ENCODE assay signal across 11 cellular contexts in the genomic region with DNA sequence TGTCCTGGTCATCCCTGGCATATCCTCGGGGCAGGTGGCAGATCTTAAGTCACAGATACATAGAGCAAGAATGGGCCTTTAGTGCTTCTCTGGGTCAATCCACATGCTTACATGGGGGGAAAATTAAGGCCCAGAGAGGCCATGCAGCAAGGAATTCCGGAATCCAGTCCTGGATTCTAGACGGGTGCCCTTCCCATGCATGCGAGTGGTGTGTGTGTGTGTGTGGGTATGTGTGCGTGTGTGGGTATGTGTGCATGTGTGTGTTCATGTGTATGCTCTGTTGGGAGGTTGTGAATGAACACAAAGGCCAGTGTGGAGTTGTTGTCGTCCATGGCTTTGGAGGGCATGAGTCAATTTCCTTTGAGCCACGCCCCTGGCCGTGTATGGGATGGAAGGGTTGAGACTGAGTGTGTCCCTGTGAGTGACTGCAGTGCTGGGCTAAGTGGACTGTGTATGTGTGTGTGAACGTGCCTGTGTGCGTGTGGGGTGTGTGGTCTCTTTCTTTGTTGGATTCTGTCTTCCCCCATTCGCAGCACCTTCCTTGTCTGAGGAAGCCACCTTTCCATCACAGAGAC. TPM values are rescaled to one million over a fixed set of nuclear protein-coding genes. Genes with fewer than 3 reads are reported as not detected.
DNase-seq lines count a peak whose midpoint lies in the region; ATAC-seq and TF ChIP-seq lines count a peak whose summit lies in the region.
"Had no signal": no experiment of that assay in that cellular context is flagged by ENCODE, and none has a peak within 500 bp of the region (broad histone marks: within the 10 kb centered on the region; RNA-seq: fewer than 3 reads in every experiment).

No MANE protein-coding gene starts in this region.

- H4K8ac ChIP-seq in IMR-90 (ENCODE audit: low read depth in 2 of 2, low read length in 2 of 2) (peak overlapping the region; percentile 3 to 77; a peak in 3 of 4 replicates), mesendoderm (ENCODE audit: low read depth, low read length) (no peak overlapping the region)

- H3K36me3 Mint-ChIP-seq in Calu3 (ENCODE audit: insufficient read depth, unreplicated experiment): peaks cover 6% of the 10 kb centered on the region
- H3K36me3 Mint-ChIP-seq: activated naive CD8-positive, alpha-beta T cell treated with anti-CD3 and anti-CD28 coated beads, Interleukin-2, amount 10 ng/mL, durations not matched to agents 7 days and 5 days had no signal

- no peak for TF ChIP-seq POLR2A in IMR-90 (IDR thresholded peaks at IDR 0.05; ENCODE audit: low read depth, low read length)

- peaks cover 10% of the 10 kb centered on the region for H3K4me1 Mint-ChIP-seq in Calu3 (ENCODE audit: low read depth, unreplicated experiment)

- H3K18ac ChIP-seq in IMR-90 (ENCODE audit: low read depth, low read length) (no peak overlapping the region), mesendoderm (ENCODE audit: low read length) (no peak overlapping the region)

- intact Hi-C loops in Calu3 (cut with micrococcal nuclease; ENCODE audit: unreplicated experiment) (no loop called here), IMR-90 (cut with micrococcal nuclease) (no loop called here), dorsolateral prefrontal cortex (cut with DNase I) (no loop called here)

- peak overlapping the region; percentile 76; the same call in 1 of the 3 replicates for H2BK15ac ChIP-seq in IMR-90 (ENCODE audit: low read depth, low read length)
- no peak overlapping the region for H2BK15ac ChIP-seq in mesendoderm (replicated peaks; ENCODE audit: low read depth)

- H4K5ac ChIP-seq in IMR-90 (ENCODE audit: low read depth, low read length): no peak overlapping the region
- no peak overlapping the region for H4K5ac ChIP-seq in mesendoderm (ENCODE audit: low read length)

- BruUV-seq in Calu3 (replicated peaks; lab: Mats Ljungman, UMichigan) (no TSS peak), IMR-90 (replicated peaks; lab: Mats Ljungman, UMichigan) (no TSS peak)

- H3K36me3 ChIP-seq in IMR-90 (ENCODE audit: control insufficient read depth, insufficient read depth, low read length) (no peaks in the 10 kb centered on the region), brain microvascular endothelial cell (replicated peaks) (no peaks in the 10 kb centered on the region), mesendoderm (ENCODE audit: control insufficient read depth, insufficient read depth, low read length) (no peaks in the 10 kb centered on the region)

- H2BK5ac ChIP-seq in IMR-90 (ENCODE audit: low read depth, low read length, poor library complexity, severe bottlenecking): peak overlapping the region; percentile 31
- no peak overlapping the region for H2BK5ac ChIP-seq in mesendoderm (ENCODE audit: low read length)

- H3K27me3 ChIP-seq in IMR-90 (ENCODE audit: control insufficient read depth, insufficient read depth, low read length): peaks cover 21% of the 10 kb centered on the region
- no peaks in the 10 kb centered on the region for H3K27me3 ChIP-seq in brain microvascular endothelial cell (replicated peaks)
- no peaks in the 10 kb centered on the region for H3K27me3 ChIP-seq in mesendoderm (ENCODE audit: insufficient read depth, low read length, poor library complexity)
- peaks cover 0 to 3% (median 0%) of the 10 kb centered on the region in 45 donors for H3K27me3 ChIP-seq in dorsolateral prefrontal cortex

- H2BK120ac ChIP-seq in IMR-90 (ENCODE audit: low read depth, low read length): no peak overlapping the region
- H2BK120ac ChIP-seq in mesendoderm (ENCODE audit: low read depth, low read length): no peak overlapping the region

- peak overlapping the region; percentile 52 for H2AK9ac ChIP-seq in IMR-90 (replicated peaks; ENCODE audit: low read depth, low read length, poor library complexity)

- H3K14ac ChIP-seq in IMR-90 (replicated peaks; ENCODE audit: low read depth, low read length): peak overlapping the region; percentile 81; the same call in 1 of the 2 replicates

- POLR2A ChIA-PET in IMR-90 (lab: Charles Lee; ENCODE audit: unreplicated experiment): no interaction called here

- CTCF ChIA-PET in Calu3 (lab: Charles Lee) (no interaction called here), IMR-90 (lab: Yijun Ruan, JAX) (no interaction called here)

- peak overlapping the region; percentile 47; the same call in 1 of the 2 replicates for H2BK20ac ChIP-seq in IMR-90 (ENCODE audit: low read depth, low read length)

- H2AFZ ChIP-seq in IMR-90 (replicated peaks; ENCODE audit: low read length, poor library complexity): peak overlapping the region; percentile 90

- H2AK5ac ChIP-seq in IMR-90 (ENCODE audit: low read depth, low read length) (peak overlapping the region; percentile 84; the same call in 1 of the 2 replicates), mesendoderm (ENCODE audit: low read length) (peak overlapping the region; percentile 43)

- H3K4me1 ChIP-seq in IMR-90 (ENCODE audit: control insufficient read depth, insufficient read depth, low read length) (peaks cover 5% of the 10 kb centered on the region), mesendoderm (ENCODE audit: control insufficient read depth, low read depth, low read length) (peaks cover 13% of the 10 kb centered on the region)

- peak overlapping the region; percentile 31 for H3K27ac Mint-ChIP-seq in Calu3 (ENCODE audit: unreplicated experiment)
- H3K27ac Mint-ChIP-seq: activated naive CD8-positive, alpha-beta T cell treated with anti-CD3 and anti-CD28 coated beads, Interleukin-2, amount 10 ng/mL, durations not matched to agents 7 days and 5 days had no signal

- no peaks in the 10 kb centered on the region for H3K9me3 Mint-ChIP-seq in Calu3 (ENCODE audit: low read depth, unreplicated experiment)
- H3K9me3 Mint-ChIP-seq: activated naive CD8-positive, alpha-beta T cell treated with anti-CD3 and anti-CD28 coated beads, Interleukin-2, amount 10 ng/mL, durations not matched to agents 7 days and 5 days had no signal

- no peak for TF ChIP-seq RAD21 in IMR-90 (IDR thresholded peaks at IDR 0.05; ENCODE audit: low read length)

- H3K4ac ChIP-seq in IMR-90 (ENCODE audit: low read depth, low read length): peak overlapping the region; percentile 55
- H3K4ac ChIP-seq in mesendoderm (ENCODE audit: low read depth, low read length): no peak overlapping the region

- no peaks in the 10 kb centered on the region for H3K79me1 ChIP-seq in IMR-90 (ENCODE audit: low read depth in 1 of 2, low read length in 2 of 2)
- no peaks in the 10 kb centered on the region for H3K79me1 ChIP-seq in mesendoderm (ENCODE audit: low read length)

- no peak for TF ChIP-seq CTCF in Calu3 (IDR thresholded peaks at IDR 0.05; ENCODE audit: unreplicated experiment)
- no peak for TF ChIP-seq CTCF in IMR-90 (conservative IDR thresholded peaks at IDR 0.05; ENCODE audit: low read depth, low read length)
- TF ChIP-seq CTCF in brain microvascular endothelial cell (IDR thresholded peaks at IDR 0.05; ENCODE audit: low read depth, low read length, missing control alignments): no peak
- no peak for TF ChIP-seq CTCF in dorsolateral prefrontal cortex (IDR thresholded peaks at IDR 0.05 in 54 of 56, conservative IDR thresholded peaks at IDR 0.05 in 2 of 56; ENCODE audit: low read depth in 1 of 56, partially characterized antibody in 56 of 56)

- H3K23ac ChIP-seq in IMR-90 (ENCODE audit: low read depth, low read length) (no peak overlapping the region), mesendoderm (ENCODE audit: low read length) (no peak overlapping the region)

- WGBS in IMR-90 (ENCODE audit: extremely low coverage in 2 of 2, insufficient read length in 1 of 2), 2 experiments: 56% methylated on average over 5 of the region's 11 CpGs; no CpG with 5 or more reads in 1 of the 2 experiments
- WGBS in mesendoderm (ENCODE audit: extremely low coverage, insufficient coverage, low lambda C conversion rate): no CpG with 5 or more reads among the region's 11 CpGs

- dilution Hi-C loops in IMR-90 (cut with HindIII; ENCODE audit: low sequenced_read_pairs, unreplicated experiment): no loop called here

- H3K9me3 ChIP-seq in IMR-90 (ENCODE audit: control insufficient read depth, insufficient read depth, low read length): no peaks in the 10 kb centered on the region

- no peak overlapping the region for H3K9ac ChIP-seq in IMR-90 (ENCODE audit: low read depth, low read length)
- H3K9ac ChIP-seq in mesendoderm (ENCODE audit: low read length): no peak overlapping the region

- H3K56ac ChIP-seq in IMR-90 (ENCODE audit: extremely low read depth, insufficient read depth, low read length) (no peak overlapping the region), mesendoderm (ENCODE audit: low read length) (peak overlapping the region; percentile 65)

- no peaks in the 10 kb centered on the region for H3K79me2 ChIP-seq in mesendoderm (ENCODE audit: control insufficient read depth, insufficient read depth, low read length)

- H4K91ac ChIP-seq in IMR-90 (ENCODE audit: insufficient read depth, low read depth, low read length): peak overlapping the region; percentile 31

- peak; percentile 80 for ATAC-seq in IMR-90 (ENCODE audit: low read depth)
- no peak for ATAC-seq in GM21576 (IDR thresholded peaks at IDR 0.05; ENCODE audit: unreplicated experiment)

- in situ Hi-C loops in IMR-90 (cut with MboI; ENCODE audit: low sequenced_read_pairs) (no loop called here), brain microvascular endothelial cell (cut with HindIII; ENCODE audit: low pct_ligation_motif_present, low sequenced_read_pairs) (no loop called here)

- DNase-seq in Calu3 (peak; percentile 46), IMR-90 (peak; percentile 43), brain microvascular endothelial cell (peak; percentile 35), mesendoderm (no peak), NCI-H2227 (lab: John Stamatoyannopoulos, UW; ENCODE audit: unreplicated experiment) (no peak), LoVo (ENCODE audit: low spot score) (no peak), dorsolateral prefrontal cortex (no peak)
- DNase-seq: activated naive CD8-positive, alpha-beta T cell treated with anti-CD3 and anti-CD28 coated beads, Interleukin-2, amount 10 ng/mL, durations not matched to agents 7 days and 5 days; NCI-H1092 treated with DMSO at 0.1 percent for 48 hours; NCI-H774 had no signal

- H4K20me1 ChIP-seq in IMR-90 (ENCODE audit: insufficient read depth, low read length): no peaks in the 10 kb centered on the region

- H3K27me3 Mint-ChIP-seq in Calu3 (ENCODE audit: unreplicated experiment): peaks cover 39% of the 10 kb centered on the region

- H3K4me2 ChIP-seq in IMR-90 (ENCODE audit: low read depth, low read length) (no peak overlapping the region), mesendoderm (ENCODE audit: low read length) (no peak overlapping the region)

- peaks cover 11% of the 10 kb centered on the region for H3K9me1 ChIP-seq in IMR-90 (ENCODE audit: insufficient read depth, low read length)

- H3K4me3 Mint-ChIP-seq in Calu3 (ENCODE audit: low read depth, unreplicated experiment): no peak overlapping the region
- H3K4me3 Mint-ChIP-seq: activated naive CD8-positive, alpha-beta T cell treated with anti-CD3 and anti-CD28 coated beads, Interleukin-2, amount 10 ng/mL, durations not matched to agents 7 days and 5 days had no signal

- H3K4me3 ChIP-seq in IMR-90 (ENCODE audit: insufficient read depth, low read depth, low read length) (no peak overlapping the region), brain microvascular endothelial cell (ENCODE audit: low read depth, low read length) (no peak overlapping the region), mesendoderm (ENCODE audit: low read length) (no peak overlapping the region), dorsolateral prefrontal cortex (no peak overlapping the region)

- H3K27ac ChIP-seq in IMR-90 (ENCODE audit: insufficient read depth, low read length) (no peak overlapping the region), brain microvascular endothelial cell (no peak overlapping the region), mesendoderm (ENCODE audit: low read depth, low read length) (no peak overlapping the region), dorsolateral prefrontal cortex (no peak overlapping the region)

RNA-seq across cellular contexts. Expression of a gene that starts 33.4 kb away (rescaled TPM):
- total RNA-seq in Calu3 (2022) (214 and 224 TPM in 2 replicates), IMR-90 (2012; rRNA removed) (512 and 746 TPM in 2 replicates), dorsolateral prefrontal cortex (10 to 100 TPM; 41.6 to 81.0 (median 63.3) TPM)
- 335 and 339 TPM in 2 replicates for polyA plus RNA-seq in IMR-90 (2012; rRNA removed)
- polyA plus RNA-seq in IMR-90 (2012; cell fraction: cytosol; rRNA removed): 440 and 592 TPM in 2 replicates
- 315 and 390 TPM in 2 replicates for polyA plus RNA-seq in IMR-90 (2012; cell fraction: nucleus; rRNA removed; ENCODE audit: low replicate concordance)
- polyA plus RNA-seq in mesendoderm (2013, experiment 1 of 2): 169 TPM
- 164 TPM for polyA plus RNA-seq in mesendoderm (2013, experiment 2 of 2)

RNA-seq across cellular contexts. Expression of a gene that starts 55.5 kb away (rescaled TPM):
- total RNA-seq in Calu3 (2022): 27.9 and 29.4 TPM in 2 replicates
- total RNA-seq in IMR-90 (2012; rRNA removed): 1.6 and 1.7 TPM in 2 replicates
- 4.0 and 4.1 TPM in 2 replicates for polyA plus RNA-seq in IMR-90 (2012; rRNA removed)
- polyA plus RNA-seq in IMR-90 (2012; cell fraction: cytosol; rRNA removed): 2.6 and 4.0 TPM in 2 replicates
- polyA plus RNA-seq in IMR-90 (2012; cell fraction: nucleus; rRNA removed; ENCODE audit: low replicate concordance): 2.5 and 4.6 TPM in 2 replicates
- 11.4 TPM for polyA plus RNA-seq in mesendoderm (2013, experiment 1 of 2)
- 11.7 TPM for polyA plus RNA-seq in mesendoderm (2013, experiment 2 of 2)
- 10 to 100 TPM; 32.6 to 77.4 (median 49.9) TPM for total RNA-seq in dorsolateral prefrontal cortex

Comparison
In these comparisons a context has a peak if more than half of its experiments do, and no peak if none do; other contexts are left out.
1. DNase-seq: peak in Calu3 (single experiment), IMR-90 (single experiment) and brain microvascular endothelial cell (single experiment); none in mesendoderm (single experiment), NCI-H2227 (single experiment), LoVo (single experiment) and dorsolateral prefrontal cortex (0 of 10).
2. RNA of a gene that starts 55.5 kb away (total RNA-seq): 32.6 to 77.4 TPM in dorsolateral prefrontal cortex and 27.9 to 29.4 TPM in Calu3; 1.6 to 1.7 TPM in IMR-90; every median in the first group is over 10 times any median in the second.